ENCODE assay signal across 8 cellular contexts in the genomic region with DNA sequence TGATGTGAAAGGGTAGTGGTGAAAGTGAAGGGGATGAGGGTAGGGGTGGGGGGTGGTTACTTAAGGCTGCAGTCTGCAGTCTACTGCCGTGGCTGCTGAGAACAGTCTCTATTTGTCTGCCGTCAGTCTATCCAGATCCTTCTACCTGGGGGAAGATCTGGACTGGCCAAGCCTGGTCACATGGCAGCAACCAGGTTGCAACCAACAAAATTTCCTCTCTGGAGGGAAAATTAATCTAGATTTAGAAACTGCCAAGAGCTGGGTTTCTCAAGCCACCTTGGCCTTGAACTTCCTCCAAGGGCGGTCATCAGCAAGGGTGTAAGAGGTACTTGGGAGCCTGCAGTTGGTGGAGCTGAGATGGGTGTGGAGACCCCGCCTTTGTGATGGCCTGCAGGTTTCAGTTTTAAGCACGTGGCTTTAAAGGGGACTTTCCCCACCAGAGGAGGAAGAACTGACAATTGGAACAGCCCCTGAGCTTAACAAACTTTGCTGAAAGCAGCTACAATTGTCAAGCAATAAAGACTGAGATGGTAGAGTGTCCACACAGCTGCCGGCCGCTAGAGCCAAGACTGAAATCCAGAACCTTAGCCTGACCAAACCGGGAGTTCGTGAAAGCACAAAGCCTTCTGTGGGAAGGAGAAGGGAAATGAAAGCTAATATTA. TPM values are rescaled to one million over a fixed set of nuclear protein-coding genes. Genes with fewer than 3 reads are reported as not detected.
A peak's percentile ranks its signal among the peaks of the same experiment; 100 is the strongest.
DNase-seq lines count a peak whose midpoint lies in the region; ATAC-seq, FAIRE-seq and TF ChIP-seq lines count a peak whose summit lies in the region.

No MANE protein-coding gene starts in this region.

- H3K36me3 ChIP-seq in Panc1 (ENCODE audit: control insufficient read depth, insufficient read depth, low read length) = no peaks in the 10 kb centered on the region

- POLR2A ChIA-PET in Panc1 (lab: Charles Lee) = no interaction called here

- intact Hi-C loops in Panc1 (cut with micrococcal nuclease; ENCODE audit: unreplicated experiment) = no loop called here

- in situ Hi-C loops in Panc1 (cut with HindIII; ENCODE audit: low pct_unique_long_range_greater_than_20kb, low sequenced_read_pairs) = no loop called here

- no TSS peak for BruUV-seq in Panc1 (replicated peaks; lab: Mats Ljungman, UMichigan)

- no peak overlapping the region for H3K4me3 ChIP-seq in Panc1 (ENCODE audit: low read depth in 2 of 2, low read length in 2 of 2)

- H3K27me3 Mint-ChIP-seq in activated naive CD4-positive, alpha-beta T cell treated with anti-CD3 and anti-CD28 coated beads, Interleukin-2, amount 50 U/mL, for 24 hours = no peaks in the 10 kb centered on the region

- no peak for TF ChIP-seq CTCF in Panc1 (IDR thresholded peaks at IDR 0.05)

- peak overlapping the region; percentile 67 for H3K27ac ChIP-seq in Panc1 (ENCODE audit: low read length)

- peaks cover 7% of the 10 kb centered on the region for H3K36me3 Mint-ChIP-seq in activated naive CD4-positive, alpha-beta T cell treated with anti-CD3 and anti-CD28 coated beads, Interleukin-2, amount 50 U/mL, for 24 hours

- peak; percentile 86 for ATAC-seq in HG02840 (IDR thresholded peaks at IDR 0.05; ENCODE audit: low FRiP score, unreplicated experiment)
- peak; percentile 46; the same call in 1 of the 2 replicates for ATAC-seq in Panc1

- H3K27me3 ChIP-seq in Panc1 (ENCODE audit: control insufficient read depth, insufficient read depth, low read length) = no peaks in the 10 kb centered on the region

- 0 out of 2 replicates have a peak, but pooled peaks cover 7% of the 10 kb centered on the region for H3K4me1 ChIP-seq in Panc1 (ENCODE audit: control insufficient read depth, insufficient read depth, low read length)

- H3K9me3 ChIP-seq in Panc1 (ENCODE audit: control insufficient read depth, insufficient read depth, low read depth, low read length) = no peaks in the 10 kb centered on the region

- CTCF ChIA-PET in Panc1 (lab: Charles Lee) = interaction anchor here (0.6 kb wide), 1 partner anchor 7 kb away, joined by 5 read pairs; no protein-coding TSS in a partner anchor

- H3K4me3 Mint-ChIP-seq in activated naive CD4-positive, alpha-beta T cell treated with anti-CD3 and anti-CD28 coated beads, Interleukin-2, amount 50 U/mL, for 24 hours = peak overlapping the region; percentile 85

- DNase-seq in GM18507 (ENCODE audit: extremely low spot score, insufficient read length, low read depth) = no peak
- no peak for DNase-seq in Panc1 (ENCODE audit: low read depth, low spot score)
- peak; percentile 72 for DNase-seq in stimulated activated CD4-positive, alpha-beta T cell treated with anti-CD3 and anti-CD28 coated beads, Interleukin-2, amount 100 ng/mL, for 24 hours
- no peak for DNase-seq in occipital lobe (lab: John Stamatoyannopoulos, UW)
- DNase-seq in dermis blood vessel endothelial cell = no peak
- DNase-seq in NCI-H128 (lab: John Stamatoyannopoulos, UW; ENCODE audit: unreplicated experiment) = no peak

- H3K9me3 Mint-ChIP-seq in activated naive CD4-positive, alpha-beta T cell treated with anti-CD3 and anti-CD28 coated beads, Interleukin-2, amount 50 U/mL, for 24 hours = no peaks in the 10 kb centered on the region

- H3K4me1 Mint-ChIP-seq in activated naive CD4-positive, alpha-beta T cell treated with anti-CD3 and anti-CD28 coated beads, Interleukin-2, amount 50 U/mL, for 24 hours = peaks cover 65% of the 10 kb centered on the region

- peak; percentile 98 for FAIRE-seq in GM18507 (lab: Jason Lieb, UNC)

- peak overlapping the region; percentile 100 for H3K27ac Mint-ChIP-seq in activated naive CD4-positive, alpha-beta T cell treated with anti-CD3 and anti-CD28 coated beads, Interleukin-2, amount 50 U/mL, for 24 hours

RNA-seq across cellular contexts. Expression of a gene that starts 31.4 kb away (rescaled TPM):
- total RNA-seq in Panc1 (2021; ENCODE audit: unreplicated experiment) (163 TPM), occipital lobe (48.8 TPM), dermis blood vessel endothelial cell (65.9 and 97.5 TPM in 2 replicates)
- 73.4 TPM for polyA plus RNA-seq in Panc1 (2012; ENCODE audit: insufficient read length)

RNA-seq across cellular contexts. Expression of a gene that starts 34.1 kb away (rescaled TPM):
- total RNA-seq in Panc1 (2021; ENCODE audit: unreplicated experiment) = 1,916 TPM
- 3,818 TPM for polyA plus RNA-seq in Panc1 (2012; ENCODE audit: insufficient read length)
- total RNA-seq in occipital lobe = 2,498 TPM
- 6,829 and 7,745 TPM in 2 replicates for total RNA-seq in dermis blood vessel endothelial cell

RNA-seq across cellular contexts. Expression of a gene that starts 58.7 kb away (rescaled TPM):
- total RNA-seq in Panc1 (2021; ENCODE audit: unreplicated experiment) (1.7 TPM), occipital lobe (1.1 TPM), dermis blood vessel endothelial cell (0.23 and 1.4 TPM in 2 replicates)
- 0.73 TPM for polyA plus RNA-seq in Panc1 (2012; ENCODE audit: insufficient read length)

Comparison
In these comparisons a context has a peak if more than half of its experiments do, and no peak if none do; other contexts are left out.
1. DNase-seq: peak in stimulated activated CD4-positive, alpha-beta T cell treated with anti-CD3 and anti-CD28 coated beads, Interleukin-2, amount 100 ng/mL, for 24 hours (2 of 2); none in GM18507 (single experiment), Panc1 (single experiment), occipital lobe (single experiment), dermis blood vessel endothelial cell (single experiment) and NCI-H128 (single experiment).